8 cellular contexts compared by ENCODE assay signal in genomic region chr2:61065706-61066688, GRCh38. TPM values are rescaled to one million over a fixed set of nuclear protein-coding genes. Genes with fewer than 3 reads are reported as not detected.
DNase-seq lines count a peak whose midpoint lies in the region; ATAC-seq and TF ChIP-seq lines count a peak whose summit lies in the region.

TSS of gene SANBR (plus strand) at chr2:61065871. CDS start at chr2:61070351, 4,480 bp downstream.

- H3K27ac Mint-ChIP-seq in CD4-positive, CD25-positive, alpha-beta regulatory T cell, result peak within 1 kb of the TSS; percentile 26 to 87 (median 84)
- peak within 1 kb of the TSS; percentile 77 for H3K27ac Mint-ChIP-seq in activated CD4-positive, alpha-beta memory T cell treated with anti-CD3 and anti-CD28 coated beads, Interleukin-2, amount 10 ng/mL, durations not matched to agents 7 days and 5 days

- peaks cover 8% of the 10 kb centered on the region for H3K36me3 Mint-ChIP-seq in CD4-positive, CD25-positive, alpha-beta regulatory T cell
- H3K36me3 Mint-ChIP-seq in activated CD4-positive, alpha-beta memory T cell treated with anti-CD3 and anti-CD28 coated beads, Interleukin-2, amount 10 ng/mL, durations not matched to agents 7 days and 5 days (ENCODE audit: low read depth), result peaks cover 3% of the 10 kb centered on the region

- TF ChIP-seq CTCF in lung (IDR thresholded peaks at IDR 0.05; ENCODE audit: control extremely low read depth, extremely low read depth), result no peak

- ATAC-seq in CD4-positive, CD25-positive, alpha-beta regulatory T cell (ENCODE audit: low read depth in 2 of 2), result peak; percentile 99
- ATAC-seq in GM19372 (IDR thresholded peaks at IDR 0.05; ENCODE audit: low read depth, unreplicated experiment), result peak; percentile 97
- peak; percentile 97 for ATAC-seq in HG03520 (IDR thresholded peaks at IDR 0.05; ENCODE audit: unreplicated experiment)
- ATAC-seq in lung (ENCODE audit: insufficient read depth, low FRiP score), result peak; percentile 99

- H3K4me3 ChIP-seq in CD4-positive, CD25-positive, alpha-beta regulatory T cell (ENCODE audit: low read depth, low read length), result peak within 1 kb of the TSS; percentile 95
- H3K4me3 ChIP-seq in lung, result peak within 1 kb of the TSS; percentile 92

- POLR2A ChIA-PET in activated CD4-positive, alpha-beta memory T cell treated with anti-CD3 and anti-CD28 coated beads, Interleukin-2, amount 10 ng/mL, durations not matched to agents 7 days and 5 days (lab: Charles Lee), result interaction anchor here (1.0 to 3.8 kb wide), 6 partner anchors 49 to 473 kb away, joined by 3 to 26 read pairs (median 5); partner anchors contain the start of genes PEX13 and XPO1

- WGBS in lung, 2 donors, result 1% methylated on average over 62 to 111 of the region's 111 CpGs

- no peaks in the 10 kb centered on the region for H3K9me3 Mint-ChIP-seq in CD4-positive, CD25-positive, alpha-beta regulatory T cell
- no peaks in the 10 kb centered on the region for H3K9me3 Mint-ChIP-seq in activated CD4-positive, alpha-beta memory T cell treated with anti-CD3 and anti-CD28 coated beads, Interleukin-2, amount 10 ng/mL, durations not matched to agents 7 days and 5 days

- no peaks in the 10 kb centered on the region for H3K9me3 ChIP-seq in CD4-positive, CD25-positive, alpha-beta regulatory T cell (ENCODE audit: control insufficient read depth in 2 of 2, low read length in 2 of 2)
- H3K9me3 ChIP-seq in lung (ENCODE audit: control insufficient read depth in 2 of 2, insufficient read depth in 1 of 2, low read length in 1 of 2), result no peaks in the 10 kb centered on the region

- no peaks in the 10 kb centered on the region for H3K27me3 Mint-ChIP-seq in CD4-positive, CD25-positive, alpha-beta regulatory T cell
- no peaks in the 10 kb centered on the region for H3K27me3 Mint-ChIP-seq in activated CD4-positive, alpha-beta memory T cell treated with anti-CD3 and anti-CD28 coated beads, Interleukin-2, amount 10 ng/mL, durations not matched to agents 7 days and 5 days

- peaks cover 16% of the 10 kb centered on the region for H3K4me1 ChIP-seq in CD4-positive, CD25-positive, alpha-beta regulatory T cell (ENCODE audit: control insufficient read depth, insufficient read depth, low read length, poor library complexity, severe bottlenecking)
- H3K4me1 ChIP-seq in lung (ENCODE audit: control insufficient read depth in 2 of 2, insufficient read depth in 2 of 2, low read length in 2 of 2), result peaks cover 0 to 2% of the 10 kb centered on the region in 2 donors

- H3K36me3 ChIP-seq in CD4-positive, CD25-positive, alpha-beta regulatory T cell (ENCODE audit: control insufficient read depth, insufficient read depth, low read length), result no peaks in the 10 kb centered on the region
- H3K36me3 ChIP-seq in lung (ENCODE audit: control insufficient read depth in 2 of 2, insufficient read depth in 2 of 2, low read length in 2 of 2), result peaks cover 0 to 3% of the 10 kb centered on the region in 2 donors

- H3K4me3 Mint-ChIP-seq in CD4-positive, CD25-positive, alpha-beta regulatory T cell, result peak within 1 kb of the TSS; percentile 90 to 98 (median 97)
- peak within 1 kb of the TSS; percentile 93 for H3K4me3 Mint-ChIP-seq in activated CD4-positive, alpha-beta memory T cell treated with anti-CD3 and anti-CD28 coated beads, Interleukin-2, amount 10 ng/mL, durations not matched to agents 7 days and 5 days

- H3K27ac ChIP-seq in CD4-positive, CD25-positive, alpha-beta regulatory T cell (ENCODE audit: insufficient read depth, low read length, poor library complexity, severe bottlenecking), result peak within 1 kb of the TSS; percentile 7
- H3K27ac ChIP-seq in lung (ENCODE audit: low read depth in 1 of 2, low read length in 1 of 2), result peak within 1 kb of the TSS; percentile 89 to 91

- H3K4me1 Mint-ChIP-seq in CD4-positive, CD25-positive, alpha-beta regulatory T cell, result peaks cover 3 to 27% (median 10%) of the 10 kb centered on the region in 4 donors
- peaks cover 21% of the 10 kb centered on the region for H3K4me1 Mint-ChIP-seq in activated CD4-positive, alpha-beta memory T cell treated with anti-CD3 and anti-CD28 coated beads, Interleukin-2, amount 10 ng/mL, durations not matched to agents 7 days and 5 days

- no peaks in the 10 kb centered on the region for H3K27me3 ChIP-seq in CD4-positive, CD25-positive, alpha-beta regulatory T cell (ENCODE audit: control insufficient read depth, insufficient read depth, low read length)
- no peaks in the 10 kb centered on the region for H3K27me3 ChIP-seq in lung (ENCODE audit: control insufficient read depth, insufficient read depth)

- peak; percentile 83 to 90 (median 86) for DNase-seq in CD4-positive, CD25-positive, alpha-beta regulatory T cell
- DNase-seq in NCI-H82 (lab: John Stamatoyannopoulos, UW) (peak; percentile 97), lung (ENCODE audit: low spot score) (peak; percentile 86)
- peak; percentile 88 for DNase-seq in activated CD4-positive, alpha-beta memory T cell treated with anti-CD3 and anti-CD28 coated beads, Interleukin-2, amount 10 ng/mL, durations not matched to agents 7 days and 5 days
- peak; percentile 79 for DNase-seq in effector CD4-positive, alpha-beta T cell
- peak; percentile 52 to 72 (median 70) for DNase-seq in stimulated activated CD4-positive, alpha-beta T cell treated with anti-CD3 and anti-CD28 coated beads, TNF-alpha, amount 100 ng/mL, for 1 hour (ENCODE audit: low read depth in 3 of 3, low spot score in 1 of 3)

- CTCF ChIA-PET in activated CD4-positive, alpha-beta memory T cell treated with anti-CD3 and anti-CD28 coated beads, Interleukin-2, amount 10 ng/mL, durations not matched to agents 7 days and 5 days (lab: Charles Lee), result interaction anchor here (1.2 kb wide), 1 partner anchor 14 kb away, joined by 3 read pairs; no protein-coding TSS in a partner anchor

RNA-seq across cellular contexts. Expression of gene SANBR, which starts in this region (rescaled TPM):
- total RNA-seq in CD4-positive, CD25-positive, alpha-beta regulatory T cell, result 11.7 TPM
- polyA plus RNA-seq in CD4-positive, CD25-positive, alpha-beta regulatory T cell, result 1 to 10 TPM; 2.4 to 7.7 (median 4.2) TPM
- total RNA-seq in activated CD4-positive, alpha-beta memory T cell treated with anti-CD3 and anti-CD28 coated beads, Interleukin-2, amount 10 ng/mL, durations not matched to agents 7 days and 5 days, result 10 to 100 TPM in 1 of 2 experiments, 1 to 10 TPM in 1; 9.9 to 10.8 TPM
- total RNA-seq in lung, result 10 to 100 TPM; 16.3 to 27.3 TPM
- polyA plus RNA-seq in lung, result 1 to 10 TPM; 4.1 to 7.3 TPM

Comparison
In these comparisons a context has a peak if more than half of its experiments do, and no peak if none do; other contexts are left out.
1. Peak in every context shown above with its lines: DNase-seq, ATAC-seq, H3K4me3 ChIP-seq and H3K27ac ChIP-seq.